In the genomic region with DNA sequence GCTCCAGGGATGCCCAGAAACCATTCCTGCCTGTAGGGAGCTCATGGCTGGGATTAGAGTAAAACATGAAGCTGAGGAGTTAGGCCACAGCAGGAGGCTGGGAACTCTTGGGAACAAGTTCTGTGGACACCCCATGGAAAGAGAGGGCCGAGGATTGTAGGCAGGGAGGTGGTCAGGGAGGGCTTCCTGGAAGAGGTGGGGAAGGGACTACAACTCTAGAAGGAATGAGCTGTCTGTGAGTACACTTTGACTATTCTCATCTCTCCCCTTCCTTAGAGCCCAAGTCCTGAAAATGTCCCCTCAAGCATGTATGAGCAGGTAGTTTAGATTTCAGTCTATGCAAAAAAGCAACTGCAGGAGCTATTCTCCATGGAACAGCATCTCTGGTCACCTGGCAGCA, we compare ENCODE assay signal across 1 cellular context.
TF ChIP-seq lines count a peak whose summit lies in the region.

No MANE protein-coding gene starts in this region.

TF ChIP-seq in IMR-90, 13 proteins besides CTCF, POLR2A, EP300 and RAD21 (continued from another document):
- TF ChIP-seq, protein P1, sequence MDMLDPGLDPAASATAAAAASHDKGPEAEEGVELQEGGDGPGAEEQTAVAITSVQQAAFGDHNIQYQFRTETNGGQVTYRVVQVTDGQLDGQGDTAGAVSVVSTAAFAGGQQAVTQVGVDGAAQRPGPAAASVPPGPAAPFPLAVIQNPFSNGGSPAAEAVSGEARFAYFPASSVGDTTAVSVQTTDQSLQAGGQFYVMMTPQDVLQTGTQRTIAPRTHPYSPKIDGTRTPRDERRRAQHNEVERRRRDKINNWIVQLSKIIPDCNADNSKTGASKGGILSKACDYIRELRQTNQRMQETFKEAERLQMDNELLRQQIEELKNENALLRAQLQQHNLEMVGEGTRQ (IDR thresholded peaks at IDR 0.05; ENCODE audit: low read depth, low read length) = no peak
- TF ChIP-seq MAFK (IDR thresholded peaks at IDR 0.05; ENCODE audit: low read depth, low read length) = no peak
- TF ChIP-seq MXI1 (IDR thresholded peaks at IDR 0.05; ENCODE audit: borderline replicate concordance, low read depth, low read length) = no peak
- no peak for TF ChIP-seq RCOR1 (IDR thresholded peaks at IDR 0.05; ENCODE audit: insufficient replicate concordance, low read length)
- TF ChIP-seq CHD1 (IDR thresholded peaks at IDR 0.05; ENCODE audit: low read depth, low read length) = no peak
- TF ChIP-seq SMC3 (IDR thresholded peaks at IDR 0.05; ENCODE audit: low read depth, low read length) = no peak
- TF ChIP-seq BHLHE40 (IDR thresholded peaks at IDR 0.05; ENCODE audit: low read depth, low read length) = no peak
- TF ChIP-seq, protein P2, sequence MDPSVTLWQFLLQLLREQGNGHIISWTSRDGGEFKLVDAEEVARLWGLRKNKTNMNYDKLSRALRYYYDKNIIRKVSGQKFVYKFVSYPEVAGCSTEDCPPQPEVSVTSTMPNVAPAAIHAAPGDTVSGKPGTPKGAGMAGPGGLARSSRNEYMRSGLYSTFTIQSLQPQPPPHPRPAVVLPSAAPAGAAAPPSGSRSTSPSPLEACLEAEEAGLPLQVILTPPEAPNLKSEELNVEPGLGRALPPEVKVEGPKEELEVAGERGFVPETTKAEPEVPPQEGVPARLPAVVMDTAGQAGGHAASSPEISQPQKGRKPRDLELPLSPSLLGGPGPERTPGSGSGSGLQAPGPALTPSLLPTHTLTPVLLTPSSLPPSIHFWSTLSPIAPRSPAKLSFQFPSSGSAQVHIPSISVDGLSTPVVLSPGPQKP (IDR thresholded peaks at IDR 0.05; ENCODE audit: borderline replicate concordance, low read depth, low read length) = no peak
- TF ChIP-seq CEBPB (IDR thresholded peaks at IDR 0.05; ENCODE audit: low read depth, low read length) = no peak
- no peak for TF ChIP-seq NFE2L2 (IDR thresholded peaks at IDR 0.05; ENCODE audit: low read depth, low read length)
- TF ChIP-seq FOS (IDR thresholded peaks at IDR 0.05; ENCODE audit: low read depth, low read length) = no peak
- TF ChIP-seq RFX5 (IDR thresholded peaks at IDR 0.05; ENCODE audit: low read depth, low read length) = no peak
